22 cellular contexts compared by ENCODE assay signal in genomic region chr6:151260191-151260590, GRCh38. TPM values are rescaled to one million over a fixed set of nuclear protein-coding genes. Genes with fewer than 3 reads are reported as not detected.
DNase-seq lines count a peak whose midpoint lies in the region; ATAC-seq and TF ChIP-seq lines count a peak whose summit lies in the region.
"Had no signal": no experiment of that assay in that cellular context is flagged by ENCODE, and none has a peak within 500 bp of the region (broad histone marks: within the 10 kb centered on the region; RNA-seq: fewer than 3 reads in every experiment).

No MANE protein-coding gene starts in this region.

- ATAC-seq in IMR-90 (ENCODE audit: low read depth): no peak

- H3K4ac ChIP-seq in IMR-90 (ENCODE audit: low read depth, low read length): no peak overlapping the region

- no peak overlapping the region for H3K9ac ChIP-seq in IMR-90 (ENCODE audit: low read depth, low read length)

- no TSS peak for BruUV-seq in IMR-90 (replicated peaks; lab: Mats Ljungman, UMichigan)

- intact Hi-C loops in IMR-90 (cut with micrococcal nuclease) (no loop called here), tibial artery (cut with DNase I; ENCODE audit: low total_unique reads) (no loop called here), transverse colon (cut with DNase I; ENCODE audit: low total_unique reads) (loop anchor here (1.0 kb wide), 1 partner anchor 34 kb away; no protein-coding TSS in a partner anchor)

- POLR2A ChIA-PET in IMR-90 (lab: Charles Lee; ENCODE audit: unreplicated experiment): no interaction called here

- H3K4me1 ChIP-seq in IMR-90 (ENCODE audit: control insufficient read depth, insufficient read depth, low read length) (peaks cover 8% of the 10 kb centered on the region), right atrium auricular region (peaks cover 0 to 10% of the 10 kb centered on the region in 2 donors), tibial artery (peaks cover 0 to 76% (median 11%) of the 10 kb centered on the region in 4 donors), transverse colon (peaks cover 0 to 40% (median 8%) of the 10 kb centered on the region in 4 donors)
- H3K4me1 ChIP-seq: SJCRH30 had no signal

- H3K27me3 ChIP-seq in IMR-90 (ENCODE audit: control insufficient read depth, insufficient read depth, low read length) (no peaks in the 10 kb centered on the region), right atrium auricular region (no peaks in the 10 kb centered on the region), tibial artery (no peaks in the 10 kb centered on the region), transverse colon (no peaks in the 10 kb centered on the region)
- H3K27me3 ChIP-seq: SJCRH30 had no signal

- no peak for TF ChIP-seq EP300 in transverse colon (IDR thresholded peaks at IDR 0.05; ENCODE audit: low read depth)

- dilution Hi-C loops in IMR-90 (cut with HindIII; ENCODE audit: low sequenced_read_pairs, unreplicated experiment): no loop called here

- no peak overlapping the region for H3K14ac ChIP-seq in IMR-90 (replicated peaks; ENCODE audit: low read depth, low read length)

- H3K9me1 ChIP-seq in IMR-90 (ENCODE audit: insufficient read depth, low read length): peaks cover 5% of the 10 kb centered on the region; the same call in 1 of the 2 replicates

- no peaks in the 10 kb centered on the region; the same call in 1 of the 2 replicates for H4K20me1 ChIP-seq in IMR-90 (ENCODE audit: insufficient read depth, low read length)

- H3K27ac ChIP-seq in IMR-90 (ENCODE audit: insufficient read depth, low read length): no peak overlapping the region
- H3K27ac ChIP-seq in coronary artery: peak overlapping the region; percentile 3 to 33
- H3K27ac ChIP-seq in right atrium auricular region: peak overlapping the region; percentile 12 to 39
- peak overlapping the region; percentile 20 to 51 for H3K27ac ChIP-seq in tibial artery
- H3K27ac ChIP-seq in transverse colon: peak overlapping the region in 1 of 4 donors; percentile 35
- H3K27ac ChIP-seq: PC-9, RWPE1, SJCRH30 had no signal

- peaks cover 3 to 6% of the 10 kb centered on the region in 2 experiments; a peak in 2 of 4 replicates for H3K79me1 ChIP-seq in IMR-90 (ENCODE audit: low read depth in 1 of 2, low read length in 2 of 2)

- no peak overlapping the region for H4K8ac ChIP-seq in IMR-90 (ENCODE audit: low read depth in 2 of 2, low read length in 2 of 2)

- no peak overlapping the region for H2AK5ac ChIP-seq in IMR-90 (ENCODE audit: low read depth, low read length)

- in situ Hi-C loops in IMR-90 (cut with MboI; ENCODE audit: low sequenced_read_pairs): no loop called here
- in situ Hi-C loops in transverse colon (cut with MboI; ENCODE audit: low pct_ligation_motif_present in 1 of 4, low pct_unique_long_range_greater_than_20kb in 1 of 4, low sequenced_read_pairs in 3 of 4): no loop called here

- no peak overlapping the region for H2AK9ac ChIP-seq in IMR-90 (replicated peaks; ENCODE audit: low read depth, low read length, poor library complexity)

- no peak overlapping the region for H2BK15ac ChIP-seq in IMR-90 (ENCODE audit: low read depth, low read length)

- no peak for TF ChIP-seq POLR2A in IMR-90 (IDR thresholded peaks at IDR 0.05; ENCODE audit: low read depth, low read length)
- TF ChIP-seq POLR2A in transverse colon (IDR thresholded peaks at IDR 0.05): no peak

- peak overlapping the region; percentile 45; the same call in 1 of the 2 replicates for H2BK20ac ChIP-seq in IMR-90 (ENCODE audit: low read depth, low read length)

- H3K36me3 ChIP-seq in IMR-90 (ENCODE audit: control insufficient read depth, insufficient read depth, low read length) (peaks cover 3% of the 10 kb centered on the region; the same call in 1 of the 2 replicates), right atrium auricular region (no peaks in the 10 kb centered on the region), tibial artery (no peaks in the 10 kb centered on the region), transverse colon (no peaks in the 10 kb centered on the region)
- H3K36me3 ChIP-seq: SJCRH30 had no signal

- no peak overlapping the region for H2BK120ac ChIP-seq in IMR-90 (ENCODE audit: low read depth, low read length)

- H2AFZ ChIP-seq in IMR-90 (replicated peaks; ENCODE audit: low read length, poor library complexity): no peak overlapping the region
- H2AFZ ChIP-seq: PC-9 had no signal

- no peak for TF ChIP-seq RAD21 in IMR-90 (IDR thresholded peaks at IDR 0.05; ENCODE audit: low read length)

- no peak overlapping the region for H3K4me2 ChIP-seq in IMR-90 (ENCODE audit: low read depth, low read length)
- H3K4me2 ChIP-seq: PC-9 had no signal

- no peak overlapping the region for H4K91ac ChIP-seq in IMR-90 (ENCODE audit: insufficient read depth, low read depth, low read length)

- H3K4me3 ChIP-seq in IMR-90 (ENCODE audit: insufficient read depth, low read depth, low read length) (no peak overlapping the region), coronary artery (no peak overlapping the region), right atrium auricular region (no peak overlapping the region), tibial artery (no peak overlapping the region), transverse colon (no peak overlapping the region)
- H3K4me3 ChIP-seq: PC-9, SJCRH30 had no signal

- H3K23ac ChIP-seq in IMR-90 (ENCODE audit: low read depth, low read length): no peak overlapping the region

- DNase-seq in IMR-90 (no peak), coronary artery (ENCODE audit: low spot score) (no peak), right atrium auricular region (ENCODE audit: low spot score) (no peak), tibial artery (no peak), HuH-7.5 (ENCODE audit: low spot score) (no peak), transverse colon (no peak), amygdala (lab: John Stamatoyannopoulos, UW) (no peak)
- DNase-seq: C1 segment of cervical spinal cord; CD8-positive, alpha-beta memory T cell; DMS79; H9; Kasumi-1; MM.1S; NCI-H1092; NCI-H1436 treated with DMSO at 0.1 percent for 48 hours; NCI-H2029; NCI-H345; NCI-H526; PC-9; SJCRH30 had no signal

- no peak overlapping the region for H3K56ac ChIP-seq in IMR-90 (ENCODE audit: extremely low read depth, insufficient read depth, low read length)

- H3K9me3 ChIP-seq in IMR-90 (ENCODE audit: control insufficient read depth, insufficient read depth, low read length): no peaks in the 10 kb centered on the region
- H3K9me3 ChIP-seq in right atrium auricular region: no peaks in the 10 kb centered on the region
- no peaks in the 10 kb centered on the region for H3K9me3 ChIP-seq in tibial artery
- H3K9me3 ChIP-seq in transverse colon: no peaks in the 10 kb centered on the region
- H3K9me3 ChIP-seq: SJCRH30 had no signal

- no peak overlapping the region for H4K5ac ChIP-seq in IMR-90 (ENCODE audit: low read depth, low read length)

- TF ChIP-seq CTCF in IMR-90 (conservative IDR thresholded peaks at IDR 0.05; ENCODE audit: low read depth, low read length) (no peak), coronary artery (IDR thresholded peaks at IDR 0.05) (no peak), right atrium auricular region (IDR thresholded peaks at IDR 0.05) (no peak), tibial artery (IDR thresholded peaks at IDR 0.05) (no peak), transverse colon (IDR thresholded peaks at IDR 0.05) (no peak)

- WGBS in IMR-90 (ENCODE audit: extremely low coverage in 2 of 2, insufficient read length in 1 of 2), 2 experiments: no CpG with 5 or more reads among the region's 4 CpGs
- 57 to 78% methylated on average over 1 to 4 of the region's 4 CpGs for WGBS in transverse colon (ENCODE audit: low coverage in 1 of 2), 2 donors

- H3K18ac ChIP-seq in IMR-90 (ENCODE audit: low read depth, low read length): no peak overlapping the region

- CTCF ChIA-PET in IMR-90 (lab: Yijun Ruan, JAX): no interaction called here

- H2BK5ac ChIP-seq in IMR-90 (ENCODE audit: low read depth, low read length, poor library complexity, severe bottlenecking): no peak overlapping the region

TF ChIP-seq in IMR-90, 13 proteins besides CTCF, POLR2A, EP300 and RAD21 (continues in another document):
- TF ChIP-seq MAZ (IDR thresholded peaks at IDR 0.05; ENCODE audit: borderline replicate concordance, low read depth, low read length): no peak
- TF ChIP-seq CHD1 (IDR thresholded peaks at IDR 0.05; ENCODE audit: low read depth, low read length): no peak
- no peak for TF ChIP-seq ELK1 (IDR thresholded peaks at IDR 0.05; ENCODE audit: borderline replicate concordance, low read depth, low read length)
- TF ChIP-seq FOS (IDR thresholded peaks at IDR 0.05; ENCODE audit: low read depth, low read length): no peak
- TF ChIP-seq CEBPB (IDR thresholded peaks at IDR 0.05; ENCODE audit: low read depth, low read length): no peak
- TF ChIP-seq BHLHE40 (IDR thresholded peaks at IDR 0.05; ENCODE audit: low read depth, low read length): no peak
- no peak for TF ChIP-seq NFE2L2 (IDR thresholded peaks at IDR 0.05; ENCODE audit: low read depth, low read length)
- no peak for TF ChIP-seq USF2 (IDR thresholded peaks at IDR 0.05; ENCODE audit: low read depth, low read length)
- TF ChIP-seq RFX5 (IDR thresholded peaks at IDR 0.05; ENCODE audit: low read depth, low read length): no peak
- TF ChIP-seq MXI1 (IDR thresholded peaks at IDR 0.05; ENCODE audit: borderline replicate concordance, low read depth, low read length): no peak
- no peak for TF ChIP-seq SMC3 (IDR thresholded peaks at IDR 0.05; ENCODE audit: low read depth, low read length)
- no peak for TF ChIP-seq MAFK (IDR thresholded peaks at IDR 0.05; ENCODE audit: low read depth, low read length)

RNA-seq across cellular contexts. Expression of gene AKAP12, which starts 20.4 kb away (rescaled TPM):
- 118 and 176 TPM in 2 replicates for total RNA-seq in IMR-90 (2012; rRNA removed)
- polyA plus RNA-seq in IMR-90 (2012; rRNA removed): 50.0 and 56.0 TPM in 2 replicates
- 15.6 and 18.9 TPM in 2 replicates for polyA plus RNA-seq in IMR-90 (2012; cell fraction: cytosol; rRNA removed)
- polyA plus RNA-seq in IMR-90 (2012; cell fraction: nucleus; rRNA removed; ENCODE audit: low replicate concordance): 14.3 and 102 TPM in 2 replicates
- 10 to 100 TPM; 27.7 to 40.1 TPM for total RNA-seq in right atrium auricular region
- 10 to 100 TPM; 25.7 to 61.7 (median 53.1) TPM for total RNA-seq in transverse colon
- polyA plus RNA-seq: IgD-negative memory B cell had no signal
